11 cellular contexts compared by ENCODE assay signal in genomic region chr17:38419508-38419981, GRCh38. TPM values are rescaled to one million over a fixed set of nuclear protein-coding genes. Genes with fewer than 3 reads are reported as not detected.
DNase-seq lines count a peak whose midpoint lies in the region; ATAC-seq, FAIRE-seq and TF ChIP-seq lines count a peak whose summit lies in the region.
"Had no signal": no experiment of that assay in that cellular context is flagged by ENCODE, and none has a peak within 500 bp of the region (broad histone marks: within the 10 kb centered on the region; RNA-seq: fewer than 3 reads in every experiment).

No MANE protein-coding gene starts in this region.

- H3K9me3 ChIP-seq in astrocyte (ENCODE audit: insufficient read depth, low read depth, low read length), result no peaks in the 10 kb centered on the region
- H3K9me3 ChIP-seq in tibial artery, result no peaks in the 10 kb centered on the region
- H3K9me3 ChIP-seq: pancreas had no signal

- FAIRE-seq in astrocyte (lab: Jason Lieb, UNC), result no peak
- FAIRE-seq: pancreas had no signal

- H3K27me3 Mint-ChIP-seq in activated CD4-positive, alpha-beta T cell treated with anti-CD3 and anti-CD28 coated beads, Interleukin-2, amount 10 ng/mL, durations not matched to agents 24 days and 14 days, result peaks cover 53% of the 10 kb centered on the region
- peaks cover 46% of the 10 kb centered on the region for H3K27me3 Mint-ChIP-seq in activated CD4-positive, alpha-beta T cell treated with anti-CD3 and anti-CD28 coated beads, Interleukin-2, amount 10 ng/mL, durations not matched to agents 7 days and 5 days
- peaks cover 10% of the 10 kb centered on the region for H3K27me3 Mint-ChIP-seq in astrocyte (ENCODE audit: low read depth, unreplicated experiment)
- peaks cover 34% of the 10 kb centered on the region for H3K27me3 Mint-ChIP-seq in mesothelial cell of epicardium (ENCODE audit: low read depth)
- peaks cover 44% of the 10 kb centered on the region for H3K27me3 Mint-ChIP-seq in activated CD4-positive, alpha-beta T cell treated with anti-CD3 and anti-CD28 coated beads for 36 hours

- DNase-seq in activated CD4-positive, alpha-beta T cell treated with anti-CD3 and anti-CD28 coated beads, Interleukin-2, amount 10 ng/mL, durations not matched to agents 24 days and 14 days, result no peak
- no peak for DNase-seq in activated CD4-positive, alpha-beta T cell treated with anti-CD3 and anti-CD28 coated beads, Interleukin-2, amount 10 ng/mL, durations not matched to agents 7 days and 5 days
- no peak for DNase-seq in astrocyte (ENCODE audit: low read depth)
- no peak for DNase-seq in mesothelial cell of epicardium (ENCODE audit: low spot score in 2 of 2, unreplicated experiment in 2 of 2)
- DNase-seq in tibial artery, result no peak
- no peak for DNase-seq in dermis blood vessel endothelial cell
- DNase-seq in dedifferentiated amniotic fluid mesenchymal stem cell (ENCODE audit: extremely low spot score), result no peak
- DNase-seq in activated CD4-positive, alpha-beta T cell treated with anti-CD3 and anti-CD28 coated beads for 36 hours, result no peak
- DNase-seq: GF-D8, HFFc6 had no signal

- no peak for TF ChIP-seq CTCF in astrocyte (IDR thresholded peaks at IDR 0.05; ENCODE audit: insufficient read depth, low read depth, low read length)
- TF ChIP-seq CTCF in mesothelial cell of epicardium (IDR thresholded peaks at IDR 0.05; ENCODE audit: unreplicated experiment), result no peak
- no peak for TF ChIP-seq CTCF in tibial artery (IDR thresholded peaks at IDR 0.05)

- H3K27ac Mint-ChIP-seq in activated CD4-positive, alpha-beta T cell treated with anti-CD3 and anti-CD28 coated beads, Interleukin-2, amount 10 ng/mL, durations not matched to agents 24 days and 14 days, result no peak overlapping the region
- H3K27ac Mint-ChIP-seq in activated CD4-positive, alpha-beta T cell treated with anti-CD3 and anti-CD28 coated beads, Interleukin-2, amount 10 ng/mL, durations not matched to agents 7 days and 5 days, result no peak overlapping the region
- H3K27ac Mint-ChIP-seq in astrocyte (ENCODE audit: unreplicated experiment), result peak overlapping the region; percentile 41
- no peak overlapping the region for H3K27ac Mint-ChIP-seq in mesothelial cell of epicardium
- no peak overlapping the region for H3K27ac Mint-ChIP-seq in activated CD4-positive, alpha-beta T cell treated with anti-CD3 and anti-CD28 coated beads for 36 hours
- H3K27ac Mint-ChIP-seq: HFFc6 had no signal

- no peaks in the 10 kb centered on the region for H4K20me1 ChIP-seq in astrocyte (ENCODE audit: insufficient read depth, low read length)

- no peak for ATAC-seq in activated CD4-positive, alpha-beta T cell treated with anti-CD3 and anti-CD28 coated beads for 36 hours

- H3K4me3 Mint-ChIP-seq in activated CD4-positive, alpha-beta T cell treated with anti-CD3 and anti-CD28 coated beads, Interleukin-2, amount 10 ng/mL, durations not matched to agents 24 days and 14 days, result peak overlapping the region; percentile 15
- no peak overlapping the region for H3K4me3 Mint-ChIP-seq in activated CD4-positive, alpha-beta T cell treated with anti-CD3 and anti-CD28 coated beads, Interleukin-2, amount 10 ng/mL, durations not matched to agents 7 days and 5 days
- peak overlapping the region; percentile 67 for H3K4me3 Mint-ChIP-seq in astrocyte (ENCODE audit: unreplicated experiment)
- H3K4me3 Mint-ChIP-seq in mesothelial cell of epicardium, result peak overlapping the region; percentile 59
- no peak overlapping the region for H3K4me3 Mint-ChIP-seq in activated CD4-positive, alpha-beta T cell treated with anti-CD3 and anti-CD28 coated beads for 36 hours

- peak overlapping the region; percentile 76 for H3K4me2 ChIP-seq in astrocyte (ENCODE audit: low read length)

- H3K27ac ChIP-seq in astrocyte (ENCODE audit: low read depth, low read length), result no peak overlapping the region
- H3K27ac ChIP-seq in tibial artery, result peak overlapping the region; percentile 72 to 78
- H3K27ac ChIP-seq: pancreas had no signal

- POLR2A ChIA-PET in activated CD4-positive, alpha-beta T cell treated with anti-CD3 and anti-CD28 coated beads, Interleukin-2, amount 10 ng/mL, durations not matched to agents 7 days and 5 days (lab: Charles Lee), result no interaction called here
- POLR2A ChIA-PET in activated CD4-positive, alpha-beta T cell treated with anti-CD3 and anti-CD28 coated beads for 36 hours (lab: Charles Lee), result interaction anchor here (0.6 kb wide), 1 partner anchor 95 kb away, joined by 3 read pairs; no protein-coding TSS in a partner anchor

- intact Hi-C loops in activated CD4-positive, alpha-beta T cell treated with anti-CD3 and anti-CD28 coated beads, Interleukin-2, amount 10 ng/mL, durations not matched to agents 24 days and 14 days (cut with micrococcal nuclease), result no loop called here
- intact Hi-C loops in tibial artery (cut with DNase I; ENCODE audit: low total_unique reads), result no loop called here
- intact Hi-C loops in activated CD4-positive, alpha-beta T cell treated with anti-CD3 and anti-CD28 coated beads for 36 hours (cut with DNase I, micrococcal nuclease), result no loop called here

- peaks cover 9% of the 10 kb centered on the region for H3K4me1 Mint-ChIP-seq in activated CD4-positive, alpha-beta T cell treated with anti-CD3 and anti-CD28 coated beads, Interleukin-2, amount 10 ng/mL, durations not matched to agents 24 days and 14 days
- H3K4me1 Mint-ChIP-seq in activated CD4-positive, alpha-beta T cell treated with anti-CD3 and anti-CD28 coated beads, Interleukin-2, amount 10 ng/mL, durations not matched to agents 7 days and 5 days, result peaks cover 14% of the 10 kb centered on the region
- H3K4me1 Mint-ChIP-seq in astrocyte (ENCODE audit: low read depth, unreplicated experiment) (peaks cover 16% of the 10 kb centered on the region), mesothelial cell of epicardium (peaks cover 49% of the 10 kb centered on the region)
- peaks cover 13% of the 10 kb centered on the region for H3K4me1 Mint-ChIP-seq in activated CD4-positive, alpha-beta T cell treated with anti-CD3 and anti-CD28 coated beads for 36 hours

- H3K9me3 Mint-ChIP-seq in activated CD4-positive, alpha-beta T cell treated with anti-CD3 and anti-CD28 coated beads, Interleukin-2, amount 10 ng/mL, durations not matched to agents 24 days and 14 days, result no peaks in the 10 kb centered on the region
- H3K9me3 Mint-ChIP-seq in activated CD4-positive, alpha-beta T cell treated with anti-CD3 and anti-CD28 coated beads, Interleukin-2, amount 10 ng/mL, durations not matched to agents 7 days and 5 days, result no peaks in the 10 kb centered on the region
- no peaks in the 10 kb centered on the region for H3K9me3 Mint-ChIP-seq in astrocyte (ENCODE audit: unreplicated experiment)
- no peaks in the 10 kb centered on the region for H3K9me3 Mint-ChIP-seq in mesothelial cell of epicardium
- H3K9me3 Mint-ChIP-seq in activated CD4-positive, alpha-beta T cell treated with anti-CD3 and anti-CD28 coated beads for 36 hours (ENCODE audit: low read depth), result no peaks in the 10 kb centered on the region
- H3K9me3 Mint-ChIP-seq: HFFc6 had no signal

- H2AFZ ChIP-seq in astrocyte (ENCODE audit: low read depth, low read length), result no peak overlapping the region

- H3K4me1 ChIP-seq in astrocyte (ENCODE audit: insufficient read depth, low read length) (peaks cover 20% of the 10 kb centered on the region), tibial artery (peaks cover 0 to 63% (median 46%) of the 10 kb centered on the region in 4 donors)
- H3K4me1 ChIP-seq: pancreas had no signal

- H3K36me3 Mint-ChIP-seq in activated CD4-positive, alpha-beta T cell treated with anti-CD3 and anti-CD28 coated beads, Interleukin-2, amount 10 ng/mL, durations not matched to agents 24 days and 14 days (ENCODE audit: low read depth), result no peaks in the 10 kb centered on the region
- no peaks in the 10 kb centered on the region for H3K36me3 Mint-ChIP-seq in activated CD4-positive, alpha-beta T cell treated with anti-CD3 and anti-CD28 coated beads, Interleukin-2, amount 10 ng/mL, durations not matched to agents 7 days and 5 days (ENCODE audit: low read depth)
- H3K36me3 Mint-ChIP-seq in astrocyte (ENCODE audit: low read depth, unreplicated experiment) (no peaks in the 10 kb centered on the region), mesothelial cell of epicardium (no peaks in the 10 kb centered on the region)
- no peaks in the 10 kb centered on the region for H3K36me3 Mint-ChIP-seq in activated CD4-positive, alpha-beta T cell treated with anti-CD3 and anti-CD28 coated beads for 36 hours (ENCODE audit: low read depth)

- H3K4me3 ChIP-seq in astrocyte (ENCODE audit: insufficient read depth, low read depth, low read length) (no peak overlapping the region), tibial artery (peak overlapping the region; percentile 50 to 61)

- no peaks in the 10 kb centered on the region for H3K36me3 ChIP-seq in astrocyte (ENCODE audit: insufficient read depth, low read length)
- no peaks in the 10 kb centered on the region for H3K36me3 ChIP-seq in tibial artery
- H3K36me3 ChIP-seq: pancreas had no signal

- no peak overlapping the region for H3K9ac ChIP-seq in astrocyte (ENCODE audit: low read length)

- CTCF ChIA-PET in activated CD4-positive, alpha-beta T cell treated with anti-CD3 and anti-CD28 coated beads, Interleukin-2, amount 10 ng/mL, durations not matched to agents 7 days and 5 days (lab: Charles Lee), result interaction anchor here (1.2 to 1.3 kb wide), 2 partner anchors 16 to 70 kb away, joined by 3 read pairs; no protein-coding TSS in a partner anchor
- CTCF ChIA-PET in activated CD4-positive, alpha-beta T cell treated with anti-CD3 and anti-CD28 coated beads for 36 hours (lab: Charles Lee), result interaction anchor here (0.6 to 1.2 kb wide), 4 partner anchors 67 to 248 kb away, joined by 3 to 4 read pairs (median 4); no protein-coding TSS in a partner anchor

- H3K27me3 ChIP-seq in astrocyte (ENCODE audit: insufficient read depth, low read length), result peaks cover 21% of the 10 kb centered on the region
- H3K27me3 ChIP-seq in tibial artery, result peaks cover 0 to 10% of the 10 kb centered on the region in 2 donors

- H3K79me2 ChIP-seq in astrocyte (ENCODE audit: insufficient read depth, low read length), result no peaks in the 10 kb centered on the region

RNA-seq across cellular contexts. Expression of gene ARHGAP23, which starts 8.7 kb away (rescaled TPM):
- total RNA-seq in activated CD4-positive, alpha-beta T cell treated with anti-CD3 and anti-CD28 coated beads, Interleukin-2, amount 10 ng/mL, durations not matched to agents 24 days and 14 days, result 0.19 and 0.61 TPM in 2 replicates
- under 1 TPM; 0.17 to 0.23 TPM for total RNA-seq in activated CD4-positive, alpha-beta T cell treated with anti-CD3 and anti-CD28 coated beads, Interleukin-2, amount 10 ng/mL, durations not matched to agents 7 days and 5 days
- total RNA-seq in astrocyte, result 88.5 and 118 TPM in 2 replicates
- 86.7 to 89.1 TPM (median 87.2 TPM) in 3 replicates for total RNA-seq in mesothelial cell of epicardium
- total RNA-seq in dermis blood vessel endothelial cell, result 34.9 and 104 TPM in 2 replicates
- total RNA-seq in activated CD4-positive, alpha-beta T cell treated with anti-CD3 and anti-CD28 coated beads for 36 hours, result under 1 TPM; 0.55 to 0.86 TPM

Comparison
In these comparisons a context has a peak if more than half of its experiments do, and no peak if none do; other contexts are left out.
1. H3K4me3 Mint-ChIP-seq: peak in activated CD4-positive, alpha-beta T cell treated with anti-CD3 and anti-CD28 coated beads, Interleukin-2, amount 10 ng/mL, durations not matched to agents 24 days and 14 days (single experiment), astrocyte (single experiment) and mesothelial cell of epicardium (single experiment); none in activated CD4-positive, alpha-beta T cell treated with anti-CD3 and anti-CD28 coated beads, Interleukin-2, amount 10 ng/mL, durations not matched to agents 7 days and 5 days (single experiment) and activated CD4-positive, alpha-beta T cell treated with anti-CD3 and anti-CD28 coated beads for 36 hours (single experiment).
2. RNA of gene ARHGAP23, which starts 8.7 kb away (total RNA-seq): 88.5 to 118 TPM in astrocyte, 86.7 to 89.1 TPM in mesothelial cell of epicardium and 34.9 to 104 TPM in dermis blood vessel endothelial cell; 0.55 to 0.86 TPM in activated CD4-positive, alpha-beta T cell treated with anti-CD3 and anti-CD28 coated beads for 36 hours, 0.19 to 0.61 TPM in activated CD4-positive, alpha-beta T cell treated with anti-CD3 and anti-CD28 coated beads, Interleukin-2, amount 10 ng/mL, durations not matched to agents 24 days and 14 days and 0.17 to 0.23 TPM in activated CD4-positive, alpha-beta T cell treated with anti-CD3 and anti-CD28 coated beads, Interleukin-2, amount 10 ng/mL, durations not matched to agents 7 days and 5 days; every median in the first group is over 10 times any median in the second.